ENCODE assay signal across 1 cellular context in the genomic region with DNA sequence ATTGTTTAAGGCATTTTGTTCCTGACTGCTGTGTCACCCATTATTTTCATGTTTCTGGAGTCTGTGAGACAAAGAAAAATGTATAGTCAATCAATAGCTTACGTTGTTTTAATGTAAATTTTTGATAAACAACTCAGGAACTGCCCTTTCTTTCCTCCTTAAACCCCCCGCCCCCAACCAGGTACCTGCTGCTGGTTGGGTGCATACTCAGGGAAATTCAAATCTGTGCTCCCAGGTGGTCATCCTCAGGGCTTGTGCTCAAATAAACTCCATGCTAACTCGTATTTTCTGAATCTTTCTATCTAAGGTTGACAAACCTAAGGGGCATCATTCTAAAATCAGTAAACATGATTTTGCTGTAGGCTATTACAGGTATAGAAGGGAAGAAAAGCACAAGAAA.
TF ChIP-seq lines count a peak whose summit lies in the region.

No MANE protein-coding gene starts in this region.

TF ChIP-seq in K562, 482 proteins besides CTCF, POLR2A, EP300 and RAD21:
- TF ChIP-seq, protein P1, sequence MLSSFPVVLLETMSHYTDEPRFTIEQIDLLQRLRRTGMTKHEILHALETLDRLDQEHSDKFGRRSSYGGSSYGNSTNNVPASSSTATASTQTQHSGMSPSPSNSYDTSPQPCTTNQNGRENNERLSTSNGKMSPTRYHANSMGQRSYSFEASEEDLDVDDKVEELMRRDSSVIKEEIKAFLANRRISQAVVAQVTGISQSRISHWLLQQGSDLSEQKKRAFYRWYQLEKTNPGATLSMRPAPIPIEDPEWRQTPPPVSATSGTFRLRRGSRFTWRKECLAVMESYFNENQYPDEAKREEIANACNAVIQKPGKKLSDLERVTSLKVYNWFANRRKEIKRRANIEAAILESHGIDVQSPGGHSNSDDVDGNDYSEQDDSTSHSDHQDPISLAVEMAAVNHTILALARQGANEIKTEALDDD (IDR thresholded peaks at IDR 0.05): 0 out of 2 replicates have a peak, but pooled peaks have one; percentile 9
- TF ChIP-seq ZNF253 (CRISPR knock-in tag; conservative IDR thresholded peaks at IDR 0.05): no peak
